ENCODE assay signal across 8 cellular contexts in the genomic region with DNA sequence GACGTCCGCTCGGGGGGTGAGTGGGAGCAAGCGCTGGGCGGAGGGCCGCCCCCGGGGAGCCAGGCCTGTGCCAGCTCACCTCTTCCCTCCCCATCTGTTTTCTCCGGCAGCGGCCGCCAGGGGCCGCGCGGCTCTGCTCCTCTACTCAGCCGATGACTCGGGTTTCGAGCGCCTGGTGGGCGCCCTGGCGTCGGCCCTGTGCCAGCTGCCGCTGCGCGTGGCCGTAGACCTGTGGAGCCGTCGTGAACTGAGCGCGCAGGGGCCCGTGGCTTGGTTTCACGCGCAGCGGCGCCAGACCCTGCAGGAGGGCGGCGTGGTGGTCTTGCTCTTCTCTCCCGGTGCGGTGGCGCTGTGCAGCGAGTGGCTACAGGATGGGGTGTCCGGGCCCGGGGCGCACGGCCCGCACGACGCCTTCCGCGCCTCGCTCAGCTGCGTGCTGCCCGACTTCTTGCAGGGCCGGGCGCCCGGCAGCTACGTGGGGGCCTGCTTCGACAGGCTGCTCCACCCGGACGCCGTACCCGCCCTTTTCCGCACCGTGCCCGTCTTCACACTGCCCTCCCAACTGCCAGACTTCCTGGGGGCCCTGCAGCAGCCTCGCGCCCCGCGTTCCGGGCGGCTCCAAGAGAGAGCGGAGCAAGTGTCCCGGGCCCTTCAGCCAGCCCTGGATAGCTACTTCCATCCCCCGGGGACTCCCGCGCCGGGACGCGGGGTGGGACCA. TPM values are rescaled to one million over a fixed set of nuclear protein-coding genes. Genes with fewer than 3 reads are reported as not detected.
DNase-seq lines count a peak whose midpoint lies in the region; ATAC-seq and TF ChIP-seq lines count a peak whose summit lies in the region.

No MANE protein-coding gene starts in this region.

- no peak for TF ChIP-seq POLR2A in GM18505 (IDR thresholded peaks at IDR 0.05; ENCODE audit: borderline replicate concordance, extremely low read depth, insufficient read depth, insufficient read length)

- TF ChIP-seq CTCF in WERI-Rb-1 (IDR thresholded peaks at IDR 0.05; ENCODE audit: low read depth, low read length), result peak; percentile 84
- peak; percentile 72 for TF ChIP-seq CTCF in cardiac fibroblast (IDR thresholded peaks at IDR 0.05; ENCODE audit: low read depth, low read length)
- TF ChIP-seq CTCF in kidney epithelial cell (IDR thresholded peaks at IDR 0.05; ENCODE audit: insufficient read depth, low read length, poor library complexity, severe bottlenecking), result peak; percentile 76

- H3K27ac ChIP-seq in WERI-Rb-1, result peak overlapping the region; percentile 65

- peak overlapping the region; percentile 78 for H3K4me3 ChIP-seq in WERI-Rb-1 (ENCODE audit: low read depth, low read length)
- peak overlapping the region; percentile 65 to 71 for H3K4me3 ChIP-seq in cardiac fibroblast (replicated peaks in 1 of 2; ENCODE audit: low read depth in 2 of 2, low read length in 2 of 2)
- H3K4me3 ChIP-seq in kidney epithelial cell (ENCODE audit: low read depth, low read length), result peak overlapping the region; percentile 68

- peak; percentile 66 for ATAC-seq in GM18505 (IDR thresholded peaks at IDR 0.05; ENCODE audit: unreplicated experiment)
- ATAC-seq in HG02938 (IDR thresholded peaks at IDR 0.05; ENCODE audit: unreplicated experiment), result peak; percentile 53

- no peaks in the 10 kb centered on the region for H3K9me3 ChIP-seq in WERI-Rb-1 (ENCODE audit: severe bottlenecking)

- H3K27me3 ChIP-seq in WERI-Rb-1 (ENCODE audit: insufficient read depth, low read depth, severe bottlenecking) (no peaks in the 10 kb centered on the region), kidney epithelial cell (ENCODE audit: control insufficient read depth, insufficient read depth, low read length) (no peaks in the 10 kb centered on the region)

- DNase-seq in A172 (ENCODE audit: low spot score), result peak; percentile 65
- DNase-seq in NCI-H2107 (lab: John Stamatoyannopoulos, UW), result peak; percentile 20
- DNase-seq in WERI-Rb-1, result peak; percentile 86
- DNase-seq in cardiac fibroblast (ENCODE audit: low read depth in 2 of 2), result peak; percentile 86 to 90
- DNase-seq in kidney epithelial cell (ENCODE audit: low read depth), result no peak
- peak; percentile 93 for DNase-seq in stimulated activated CD4-positive, alpha-beta T cell treated with anti-CD3 and anti-CD28 coated beads, Interleukin-15, amount 100 ng/mL, for 24 hours

- peaks cover 5% of the 10 kb centered on the region for H3K36me3 ChIP-seq in WERI-Rb-1
- H3K36me3 ChIP-seq in kidney epithelial cell (ENCODE audit: control insufficient read depth, insufficient read depth, low read length), result peaks cover 6% of the 10 kb centered on the region

RNA-seq across cellular contexts. Expression of a gene that starts 0.6 kb away (rescaled TPM):
- 14.5 and 16.1 TPM in 2 replicates for total RNA-seq in A172 (2014; rRNA removed; shearing (Covaris generic))
- 43.0 and 58.0 TPM in 2 replicates for total RNA-seq in kidney epithelial cell

RNA-seq across cellular contexts. Expression of a gene that starts 16.1 kb away (rescaled TPM):
- total RNA-seq in A172 (2014; rRNA removed; shearing (Covaris generic)), result 50.6 and 58.7 TPM in 2 replicates
- total RNA-seq in kidney epithelial cell, result 37.3 and 39.6 TPM in 2 replicates

RNA-seq across cellular contexts. Expression of a gene that starts 19.2 kb away (rescaled TPM):
- 3.4 and 4.2 TPM in 2 replicates for total RNA-seq in A172 (2014; rRNA removed; shearing (Covaris generic))
- 2.1 and 2.3 TPM in 2 replicates for total RNA-seq in kidney epithelial cell

RNA-seq across cellular contexts. Expression of a gene that starts 30.4 kb away (rescaled TPM):
- total RNA-seq in A172 (2014; rRNA removed; shearing (Covaris generic)), result 0.81 and 1.3 TPM in 2 replicates
- total RNA-seq in kidney epithelial cell, result 2.8 and 3.6 TPM in 2 replicates

RNA-seq across cellular contexts. Expression of a gene that starts 42.6 kb away (rescaled TPM):
- 40.5 and 56.0 TPM in 2 replicates for total RNA-seq in A172 (2014; rRNA removed; shearing (Covaris generic))
- 38.7 and 56.0 TPM in 2 replicates for total RNA-seq in kidney epithelial cell
